Comparison of ENCODE assay signal across 9 cellular contexts in genomic region chr20:49631074-49631716, GRCh38.
DNase-seq lines count a peak whose midpoint lies in the region; ATAC-seq and TF ChIP-seq lines count a peak whose summit lies in the region.
"Had no signal": no experiment of that assay in that cellular context is flagged by ENCODE, and none has a peak within 500 bp of the region (broad histone marks: within the 10 kb centered on the region; RNA-seq: fewer than 3 reads in every experiment).

No MANE protein-coding gene starts in this region.

- H3K27me3 ChIP-seq in endodermal cell (ENCODE audit: control insufficient read depth, insufficient read depth, low read length, poor library complexity, severe bottlenecking) (no peaks in the 10 kb centered on the region), gastrocnemius medialis (no peaks in the 10 kb centered on the region), Peyer's patch (no peaks in the 10 kb centered on the region)

- in situ Hi-C loops in gastrocnemius medialis (cut with MboI; ENCODE audit: low sequenced_read_pairs in 4 of 4), result no loop called here

- peak overlapping the region; percentile 22 for H3K27ac Mint-ChIP-seq in endodermal cell

- no peaks in the 10 kb centered on the region for H3K4me1 ChIP-seq in endodermal cell (ENCODE audit: control insufficient read depth, insufficient read depth, low read length)
- peaks cover 37 to 54% of the 10 kb centered on the region in 2 donors for H3K4me1 ChIP-seq in gastrocnemius medialis
- peaks cover 0 to 6% (median 0%) of the 10 kb centered on the region in 4 donors for H3K4me1 ChIP-seq in Peyer's patch

- H3K36me3 ChIP-seq in endodermal cell (ENCODE audit: control insufficient read depth, insufficient read depth, low read length) (peaks cover 34% of the 10 kb centered on the region), gastrocnemius medialis (peaks cover 0 to 25% of the 10 kb centered on the region in 2 donors), Peyer's patch (peaks cover 0 to 28% (median 0%) of the 10 kb centered on the region in 3 donors)

- H3K4me3 ChIP-seq in endodermal cell (ENCODE audit: low read length) (no peak overlapping the region), gastrocnemius medialis (no peak overlapping the region), Peyer's patch (no peak overlapping the region)

- H3K27ac ChIP-seq in endodermal cell (ENCODE audit: low read depth, low read length), result no peak overlapping the region
- peak overlapping the region; percentile 42 to 86 (median 68) for H3K27ac ChIP-seq in gastrocnemius medialis
- H3K27ac ChIP-seq in Peyer's patch, result peak overlapping the region in 1 of 4 donors; percentile 5

- H3K9me3 ChIP-seq in endodermal cell (ENCODE audit: control insufficient read depth, low read length) (no peaks in the 10 kb centered on the region), gastrocnemius medialis (peaks cover 0 to 4% (median 0%) of the 10 kb centered on the region in 3 donors), Peyer's patch (no peaks in the 10 kb centered on the region)

- peak; percentile 48 for DNase-seq in endodermal cell
- no peak for DNase-seq in gastrocnemius medialis
- DNase-seq in glomerular visceral epithelial cell (ENCODE audit: extremely low spot score), result no peak
- no peak for DNase-seq in posterior vena cava (ENCODE audit: low spot score)
- no peak for DNase-seq in Peyer's patch
- DNase-seq in activated T-cell treated with anti-CD3 and anti-CD28 coated beads, Interleukin-2, amount 50 U/mL, for 4 hours, result no peak
- DNase-seq: small intestine had no signal

- WGBS in endodermal cell (ENCODE audit: insufficient coverage in 1 of 2, insufficient read length in 1 of 2), 2 experiments, result 90 to 94% methylated on average over 8 of the region's 8 CpGs

- intact Hi-C loops in gastrocnemius medialis (cut with DNase I; ENCODE audit: low total_unique reads) (no loop called here), posterior vena cava (cut with DNase I) (no loop called here)

- no peaks in the 10 kb centered on the region for H3K9me3 Mint-ChIP-seq in endodermal cell
- H3K9me3 Mint-ChIP-seq in activated T-cell treated with anti-CD3 and anti-CD28 coated beads, Interleukin-2, amount 50 U/mL, for 4 hours, result no peaks in the 10 kb centered on the region

- ATAC-seq in GM19324 (IDR thresholded peaks at IDR 0.05; ENCODE audit: low FRiP score, unreplicated experiment) (peak; percentile 18), HG03280 (IDR thresholded peaks at IDR 0.05; ENCODE audit: unreplicated experiment) (peak; percentile 32), gastrocnemius medialis (peak; percentile 30 to 41)
- no peak for ATAC-seq in activated T-cell treated with anti-CD3 and anti-CD28 coated beads, Interleukin-2, amount 50 U/mL, for 4 hours

- H3K4me1 Mint-ChIP-seq in endodermal cell, result peaks cover 20% of the 10 kb centered on the region
- H3K4me1 Mint-ChIP-seq in activated T-cell treated with anti-CD3 and anti-CD28 coated beads, Interleukin-2, amount 50 U/mL, for 4 hours (ENCODE audit: low read depth), result peaks cover 1% of the 10 kb centered on the region

- peaks cover 35% of the 10 kb centered on the region for H3K36me3 Mint-ChIP-seq in endodermal cell (ENCODE audit: low read depth)
- H3K36me3 Mint-ChIP-seq in activated T-cell treated with anti-CD3 and anti-CD28 coated beads, Interleukin-2, amount 50 U/mL, for 4 hours (ENCODE audit: insufficient read depth), result peaks cover 16% of the 10 kb centered on the region

- TF ChIP-seq POLR2A in gastrocnemius medialis (IDR thresholded peaks at IDR 0.05) (no peak), Peyer's patch (IDR thresholded peaks at IDR 0.05) (no peak)

- H3K9ac ChIP-seq in endodermal cell (ENCODE audit: extremely low read depth, low read length, poor library complexity, severe bottlenecking), result no peak overlapping the region

- TF ChIP-seq CTCF in endodermal cell (conservative IDR thresholded peaks at IDR 0.05) (no peak), gastrocnemius medialis (IDR thresholded peaks at IDR 0.05 in 4 of 5, conservative IDR thresholded peaks at IDR 0.05 in 1 of 5) (no peak), Peyer's patch (IDR thresholded peaks at IDR 0.05) (no peak)

- no peak overlapping the region for H3K4me3 Mint-ChIP-seq in endodermal cell
- H3K4me3 Mint-ChIP-seq in activated T-cell treated with anti-CD3 and anti-CD28 coated beads, Interleukin-2, amount 50 U/mL, for 4 hours, result no peak overlapping the region

- no peaks in the 10 kb centered on the region for H3K27me3 Mint-ChIP-seq in endodermal cell (ENCODE audit: insufficient read depth)
- no peaks in the 10 kb centered on the region for H3K27me3 Mint-ChIP-seq in activated T-cell treated with anti-CD3 and anti-CD28 coated beads, Interleukin-2, amount 50 U/mL, for 4 hours (ENCODE audit: low read depth)

Comparison
In these comparisons a context has a peak if more than half of its experiments do, and no peak if none do; other contexts are left out.
1. ATAC-seq: peak in GM19324 (single experiment), HG03280 (single experiment) and gastrocnemius medialis (2 of 2); none in activated T-cell treated with anti-CD3 and anti-CD28 coated beads, Interleukin-2, amount 50 U/mL, for 4 hours (0 of 2).